Comparison of ENCODE assay signal across 8 cellular contexts in genomic region chr22:35835267-35835997, GRCh38.
DNase-seq lines count a peak whose midpoint lies in the region; TF ChIP-seq lines count a peak whose summit lies in the region.

No MANE protein-coding gene starts in this region.

- in situ Hi-C loops in astrocyte of the cerebellum (cut with HindIII; ENCODE audit: low sequenced_read_pairs): loop anchor here (5.0 kb wide), 2 partner anchors 43 to 107 kb away; no protein-coding TSS in a partner anchor

- no peak overlapping the region for H3K27ac Mint-ChIP-seq in activated T-helper 1 cell treated with anti-CD3 and anti-CD28 coated beads, Interleukin-12 subunit alpha, Interleukin-12 subunit beta, Interleukin-2, Interleukin-4 antibody, amounts not matched to agents 30 ng/mL and 10 ng/mL and 1 ng/mL, durations not matched to agents 14 hours and 24 hours and 36 hours

- peak overlapping the region; percentile 85 for H3K9ac ChIP-seq in HUES64 (ENCODE audit: low read depth, low read length)

- H3K4me3 Mint-ChIP-seq in activated T-helper 1 cell treated with anti-CD3 and anti-CD28 coated beads, Interleukin-12 subunit alpha, Interleukin-12 subunit beta, Interleukin-2, Interleukin-4 antibody, amounts not matched to agents 30 ng/mL and 10 ng/mL and 1 ng/mL, durations not matched to agents 14 hours and 24 hours and 36 hours: no peak overlapping the region

- H3K9me3 Mint-ChIP-seq in activated T-helper 1 cell treated with anti-CD3 and anti-CD28 coated beads, Interleukin-12 subunit alpha, Interleukin-12 subunit beta, Interleukin-2, Interleukin-4 antibody, amounts not matched to agents 30 ng/mL and 10 ng/mL and 1 ng/mL, durations not matched to agents 14 hours and 24 hours and 36 hours: no peaks in the 10 kb centered on the region

- no peaks in the 10 kb centered on the region for H3K36me3 Mint-ChIP-seq in activated T-helper 1 cell treated with anti-CD3 and anti-CD28 coated beads, Interleukin-12 subunit alpha, Interleukin-12 subunit beta, Interleukin-2, Interleukin-4 antibody, amounts not matched to agents 30 ng/mL and 10 ng/mL and 1 ng/mL, durations not matched to agents 14 hours and 24 hours and 36 hours (ENCODE audit: low read depth)

- no peak for TF ChIP-seq POLR2A in stomach (IDR thresholded peaks at IDR 0.05)

- peaks cover 29% of the 10 kb centered on the region for H3K27me3 Mint-ChIP-seq in activated T-helper 1 cell treated with anti-CD3 and anti-CD28 coated beads, Interleukin-12 subunit alpha, Interleukin-12 subunit beta, Interleukin-2, Interleukin-4 antibody, amounts not matched to agents 30 ng/mL and 10 ng/mL and 1 ng/mL, durations not matched to agents 14 hours and 24 hours and 36 hours (ENCODE audit: insufficient read depth)

- 52% methylated on average over 3 of the region's 3 CpGs for WGBS in HUES64
- 7 to 17% (median 14%) methylated on average over 3 of the region's 3 CpGs for WGBS in stomach, 5 donors

- DNase-seq in astrocyte of the cerebellum (ENCODE audit: low read depth) (no peak), iris pigment epithelial cell (ENCODE audit: low read depth) (peak; percentile 78), stomach (no peak), NCI-H510A (lab: John Stamatoyannopoulos, UW) (no peak), amygdala (lab: John Stamatoyannopoulos, UW) (no peak), GM19238 (ENCODE audit: insufficient read length, low spot score) (no peak)
- no peak for DNase-seq in activated T-helper 1 cell treated with anti-CD3 and anti-CD28 coated beads, Interleukin-12 subunit alpha, Interleukin-12 subunit beta, Interleukin-2, Interleukin-4 antibody, amounts not matched to agents 30 ng/mL and 10 ng/mL and 1 ng/mL, durations not matched to agents 14 hours and 24 hours and 36 hours (ENCODE audit: low spot score)

- peaks cover 17% of the 10 kb centered on the region for H3K4me1 Mint-ChIP-seq in activated T-helper 1 cell treated with anti-CD3 and anti-CD28 coated beads, Interleukin-12 subunit alpha, Interleukin-12 subunit beta, Interleukin-2, Interleukin-4 antibody, amounts not matched to agents 30 ng/mL and 10 ng/mL and 1 ng/mL, durations not matched to agents 14 hours and 24 hours and 36 hours (ENCODE audit: low read depth)

- H3K4me1 ChIP-seq in HUES64 (ENCODE audit: insufficient read depth, low read length) (peaks cover 59% of the 10 kb centered on the region), stomach (peaks cover 44 to 89% (median 66%) of the 10 kb centered on the region in 4 donors)

- H3K27me3 ChIP-seq in HUES64 (ENCODE audit: insufficient read depth, low read length): no peaks in the 10 kb centered on the region
- H3K27me3 ChIP-seq in stomach: no peaks in the 10 kb centered on the region

- TF ChIP-seq CTCF in astrocyte of the cerebellum (IDR thresholded peaks at IDR 0.05; ENCODE audit: low read depth, low read length, missing control alignments) (no peak), stomach (IDR thresholded peaks at IDR 0.05) (no peak)

- H3K27ac ChIP-seq in HUES64 (ENCODE audit: low read depth, low read length) (peak overlapping the region; percentile 84), stomach (peak overlapping the region; percentile 75 to 88 (median 80))

- intact Hi-C loops in stomach (cut with DNase I; ENCODE audit: low total_unique reads): no loop called here
- intact Hi-C loops in activated T-helper 1 cell treated with anti-CD3 and anti-CD28 coated beads, Interleukin-12 subunit alpha, Interleukin-12 subunit beta, Interleukin-2, Interleukin-4 antibody, amounts not matched to agents 30 ng/mL and 10 ng/mL and 1 ng/mL, durations not matched to agents 14 hours and 24 hours and 36 hours (cut with micrococcal nuclease): no loop called here

- H3K36me3 ChIP-seq in HUES64 (ENCODE audit: insufficient read depth, low read length): no peaks in the 10 kb centered on the region
- no peaks in the 10 kb centered on the region for H3K36me3 ChIP-seq in stomach

- no peaks in the 10 kb centered on the region for H3K9me3 ChIP-seq in HUES64 (ENCODE audit: insufficient read depth, low read depth, low read length)
- no peaks in the 10 kb centered on the region for H3K9me3 ChIP-seq in stomach

- no peak for TF ChIP-seq EP300 in stomach (IDR thresholded peaks at IDR 0.05)

- H3K4me3 ChIP-seq in HUES64 (ENCODE audit: low read length): peak overlapping the region; percentile 54
- peak overlapping the region; percentile 58 for H3K4me3 ChIP-seq in astrocyte of the cerebellum (ENCODE audit: low read depth, low read length)
- H3K4me3 ChIP-seq in stomach: peak overlapping the region; percentile 29 to 37 (median 34)
